Comparison of ENCODE assay signal across 1 cellular context in genomic region chr6:83065511-83066192, GRCh38.
TF ChIP-seq lines count a peak whose summit lies in the region.

TSS of gene UBE3D (minus strand) at chr6:83065841. CDS start at chr6:83065718, 123 bp downstream.

TF ChIP-seq in GM12878, 131 proteins besides CTCF, POLR2A, EP300 and RAD21 (continued from another document and continues in another):
- TF ChIP-seq REST (IDR thresholded peaks at IDR 0.05; ENCODE audit: low read depth, low read length), result no peak
- no peak for TF ChIP-seq STAT3 (IDR thresholded peaks at IDR 0.05; ENCODE audit: low read depth, low read length)
- no peak for TF ChIP-seq FOXM1 (IDR thresholded peaks at IDR 0.05; ENCODE audit: low read depth, low read length)
- no peak for TF ChIP-seq MEF2B (IDR thresholded peaks at IDR 0.05; ENCODE audit: partially characterized antibody, poor library complexity, severe bottlenecking)
- no peak for TF ChIP-seq SUZ12 (IDR thresholded peaks at IDR 0.05; ENCODE audit: unreplicated experiment)
- no peak for TF ChIP-seq ZNF384 (IDR thresholded peaks at IDR 0.05; ENCODE audit: borderline replicate concordance, low read depth, low read length)
- peak; percentile 50; the same call in 1 of the 3 replicates for TF ChIP-seq POU2F2 (IDR thresholded peaks at IDR 0.05; ENCODE audit: borderline replicate concordance, low read depth, low read length)
- no peak for TF ChIP-seq STAT1 (conservative IDR thresholded peaks at IDR 0.05)
- 0 out of 2 replicates have a peak, but pooled peaks have one; percentile 23 for TF ChIP-seq LARP7 (IDR thresholded peaks at IDR 0.05)
- no peak for TF ChIP-seq RELB (IDR thresholded peaks at IDR 0.05; ENCODE audit: low read depth)
- TF ChIP-seq ZBTB40 (IDR thresholded peaks at IDR 0.05; ENCODE audit: borderline replicate concordance), result no peak
- peak; percentile 67; the same call in 1 of the 2 replicates for TF ChIP-seq GATAD2B (conservative IDR thresholded peaks at IDR 0.05; ENCODE audit: low read depth)
- no peak for TF ChIP-seq MEF2A (IDR thresholded peaks at IDR 0.05; ENCODE audit: insufficient read depth, low read depth, low read length)
- TF ChIP-seq SUPT20H (IDR thresholded peaks at IDR 0.05; ENCODE audit: borderline replicate concordance, control insufficient read depth, low read depth, low read length), result no peak
- peak; percentile 61; the same call in 1 of the 2 replicates for TF ChIP-seq CREB1 (IDR thresholded peaks at IDR 0.05; ENCODE audit: low read depth)
- 0 out of 2 replicates have a peak, but pooled peaks have one; percentile 22 for TF ChIP-seq TBL1XR1 (IDR thresholded peaks at IDR 0.05; ENCODE audit: low read depth, low read length)
- no peak for TF ChIP-seq ATF7 (IDR thresholded peaks at IDR 0.05; ENCODE audit: low read depth)
- TF ChIP-seq MAX (IDR thresholded peaks at IDR 0.05; ENCODE audit: low read depth, low read length), result peak; percentile 68; the same call in 1 of the 2 replicates
- 0 out of 2 replicates have a peak, but pooled peaks have one; percentile 29 for TF ChIP-seq NBN (IDR thresholded peaks at IDR 0.05)
- no peak for TF ChIP-seq E2F8 (IDR thresholded peaks at IDR 0.05; ENCODE audit: low read depth, partially characterized antibody)
- no peak for TF ChIP-seq ZNF24 (IDR thresholded peaks at IDR 0.05)
- no peak for TF ChIP-seq BCL11A (IDR thresholded peaks at IDR 0.05; ENCODE audit: low read depth, low read length)
- TF ChIP-seq TCF12 (IDR thresholded peaks at IDR 0.05; ENCODE audit: low read depth, low read length), result 0 out of 2 replicates have a peak, but pooled peaks have one; percentile 2
- no peak for TF ChIP-seq RBBP5 (conservative IDR thresholded peaks at IDR 0.05)
- no peak for TF ChIP-seq PRDM15 (CRISPR knock-in tag; IDR thresholded peaks at IDR 0.05)
- TF ChIP-seq SKIL (IDR thresholded peaks at IDR 0.05; ENCODE audit: low read depth, poor library complexity, severe bottlenecking), result no peak
- TF ChIP-seq SMC3 (IDR thresholded peaks at IDR 0.05; ENCODE audit: borderline replicate concordance, low read length), result peak; percentile 26; the same call in 1 of the 2 replicates
- 0 out of 4 replicates have a peak, but pooled peaks of 1 of the 2 experiments have one; percentile 21 for TF ChIP-seq SRF (IDR thresholded peaks at IDR 0.05; ENCODE audit: low read depth in 2 of 2, low read length in 2 of 2)
- peak; percentile 56 for TF ChIP-seq SP1 (IDR thresholded peaks at IDR 0.05; ENCODE audit: low read depth, low read length)
- peak; percentile 43; the same call in 1 of the 2 replicates for TF ChIP-seq IRF4 (IDR thresholded peaks at IDR 0.05; ENCODE audit: low read depth, low read length)
- TF ChIP-seq BCL3 (IDR thresholded peaks at IDR 0.05; ENCODE audit: borderline replicate concordance, insufficient read depth, low read depth, low read length, poor library complexity, severe bottlenecking), result no peak
- TF ChIP-seq KLF5 (IDR thresholded peaks at IDR 0.05; ENCODE audit: partially characterized antibody), result peak; percentile 38
- TF ChIP-seq CREM (IDR thresholded peaks at IDR 0.05; ENCODE audit: low read depth), result peak; percentile 18; the same call in 1 of the 2 replicates
- TF ChIP-seq BHLHE40 (IDR thresholded peaks at IDR 0.05; ENCODE audit: borderline replicate concordance in 1 of 2, low read depth in 2 of 2, low read length in 1 of 2), result peak; percentile 89 to 94
- no peak for TF ChIP-seq FOS (IDR thresholded peaks at IDR 0.05; ENCODE audit: borderline replicate concordance, extremely low read depth, insufficient read length)
- TF ChIP-seq ZNF274 (IDR thresholded peaks at IDR 0.05; ENCODE audit: insufficient read depth, insufficient read length), result no peak
- TF ChIP-seq CBFB (IDR thresholded peaks at IDR 0.05; ENCODE audit: low read depth), result no peak
